24 cellular contexts compared by ENCODE assay signal in the genomic region with DNA sequence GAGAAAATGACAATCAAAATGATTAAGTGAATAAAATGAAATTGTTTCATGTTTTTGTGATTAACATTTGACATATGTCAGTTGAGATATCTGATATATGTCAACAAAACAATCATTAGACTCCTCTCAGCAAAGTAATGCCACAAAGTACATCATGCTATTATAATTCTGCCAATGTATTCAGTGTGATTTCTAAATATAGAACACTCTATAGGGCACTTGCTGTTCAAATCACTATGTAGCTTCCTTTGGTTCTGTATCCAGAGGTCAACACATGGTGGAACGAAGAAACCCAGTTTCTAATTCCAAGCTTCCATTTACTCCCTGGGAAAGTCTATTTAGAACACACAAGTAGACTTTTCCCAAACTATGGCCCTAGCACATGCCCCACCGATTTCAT.
"Had no signal": no experiment of that assay in that cellular context is flagged by ENCODE, and none has a peak within 500 bp of the region (broad histone marks: within the 10 kb centered on the region; RNA-seq: fewer than 3 reads in every experiment).

No MANE protein-coding gene starts in this region.

- DNase-seq: cerebellar nuclear complex; colonic mucosa; cortex of kidney; effector CD8-positive, alpha-beta T cell; effector memory CD8-positive, alpha-beta T cell; endodermal cell; erythroblast; esophagus squamous epithelium; foreskin fibroblast; foreskin melanocyte; gastrocnemius medialis; glutamatergic neuron; head of caudate nucleus; heart right ventricle; hypothalamus; immature natural killer cell; islet precursor cell; kidney; left lung; lower lobe of right lung; mesendoderm; midbrain had no signal

- H3K4me3 ChIP-seq: colonic mucosa, esophagus squamous epithelium, gastrocnemius medialis, heart right ventricle, left lung, lower lobe of right lung had no signal

- ATAC-seq: effector memory CD8-positive, alpha-beta T cell; esophagus mucosa; left lung; lower lobe of right lung had no signal

- H3K9me3 ChIP-seq: colonic mucosa, esophagus squamous epithelium, gastrocnemius medialis, heart right ventricle, left lung, lower lobe of right lung had no signal

- H3K27me3 ChIP-seq: colonic mucosa, esophagus squamous epithelium, gastrocnemius medialis, heart right ventricle, left lung had no signal

- H3K4me1 ChIP-seq: colonic mucosa, heart right ventricle, left lung, lower lobe of right lung had no signal

- H3K36me3 ChIP-seq: colonic mucosa, esophagus squamous epithelium, gastrocnemius medialis, heart right ventricle, left lung, lower lobe of right lung had no signal

- H3K27ac ChIP-seq: colonic mucosa, epithelial cell of prostate, esophagus squamous epithelium, heart right ventricle, left lung, lower lobe of right lung had no signal
